12 cellular contexts compared by ENCODE assay signal in genomic region chr6:52306972-52307849, GRCh38. TPM values are rescaled to one million over a fixed set of nuclear protein-coding genes. Genes with fewer than 3 reads are reported as not detected.
A peak's percentile ranks its signal among the peaks of the same experiment; 100 is the strongest.
DNase-seq lines count a peak whose midpoint lies in the region; ATAC-seq and TF ChIP-seq lines count a peak whose summit lies in the region.
"Had no signal": no experiment of that assay in that cellular context is flagged by ENCODE, and none has a peak within 500 bp of the region (broad histone marks: within the 10 kb centered on the region; RNA-seq: fewer than 3 reads in every experiment).

No MANE protein-coding gene starts in this region.

- no peak overlapping the region for H3K4me2 ChIP-seq in osteoblast (ENCODE audit: insufficient read depth, low read length)
- H3K4me2 ChIP-seq: PC-9 had no signal

- H3K4me3 ChIP-seq in H7 (ENCODE audit: insufficient read depth, low read depth, low read length) (peak overlapping the region; percentile 67), osteoblast (ENCODE audit: insufficient read depth, low read length) (no peak overlapping the region), body of pancreas (no peak overlapping the region)
- H3K4me3 ChIP-seq: PC-9 had no signal

- no peak for TF ChIP-seq CTCF in foreskin keratinocyte (conservative IDR thresholded peaks at IDR 0.05)
- TF ChIP-seq CTCF in osteoblast (IDR thresholded peaks at IDR 0.05; ENCODE audit: extremely low read depth, low read depth, low read length), result no peak
- TF ChIP-seq CTCF in body of pancreas (IDR thresholded peaks at IDR 0.05), result no peak

- DNase-seq in H7 (peak; percentile 72), NOMO-1 treated with dmso at 0.1 percent for 144 hours (lab: John Stamatoyannopoulos, UW; ENCODE audit: unreplicated experiment) (peak; percentile 31), foreskin keratinocyte (no peak), osteoblast (ENCODE audit: insufficient read length, low spot score, missing footprints) (peak; percentile 67), NCI-H2196 (lab: John Stamatoyannopoulos, UW; ENCODE audit: unreplicated experiment) (no peak), body of pancreas (no peak), NCI-H2081 treated with DMSO at 0.1 percent for 48 hours (lab: John Stamatoyannopoulos, UW) (no peak)
- DNase-seq: activated CD4-positive, alpha-beta T cell treated with anti-CD3 and anti-CD28 coated beads for 48 hours; EL; testis had no signal

- H3K4me1 ChIP-seq in foreskin keratinocyte (no peaks in the 10 kb centered on the region), osteoblast (ENCODE audit: insufficient read depth, low read length) (peaks cover 9% of the 10 kb centered on the region), body of pancreas (peaks cover 13% of the 10 kb centered on the region)

- no peaks in the 10 kb centered on the region for H4K20me1 ChIP-seq in osteoblast (ENCODE audit: insufficient read depth, low read length)

- TF ChIP-seq POLR2A in body of pancreas (IDR thresholded peaks at IDR 0.05), result no peak

- no peak overlapping the region for H2AFZ ChIP-seq in osteoblast (ENCODE audit: low read length)
- H2AFZ ChIP-seq: PC-9 had no signal

- H3K27me3 ChIP-seq in H7 (ENCODE audit: control insufficient read depth, insufficient read depth, low read length), result peaks cover 7% of the 10 kb centered on the region; the same call in 1 of the 2 replicates
- no peaks in the 10 kb centered on the region for H3K27me3 ChIP-seq in foreskin keratinocyte
- no peaks in the 10 kb centered on the region for H3K27me3 ChIP-seq in osteoblast (ENCODE audit: insufficient read depth, low read length)
- no peaks in the 10 kb centered on the region for H3K27me3 ChIP-seq in body of pancreas
- H3K27me3 ChIP-seq: testis had no signal

- H3K9me3 ChIP-seq in osteoblast (ENCODE audit: low read depth, low read length) (no peaks in the 10 kb centered on the region), body of pancreas (no peaks in the 10 kb centered on the region)
- H3K9me3 ChIP-seq: testis had no signal

- H3K79me2 ChIP-seq in osteoblast (ENCODE audit: insufficient read depth, low read length), result no peaks in the 10 kb centered on the region

- WGBS in body of pancreas, 2 donors, result 65 to 67% methylated on average over 32 of the region's 32 CpGs

- intact Hi-C loops in body of pancreas (cut with DNase I), result no loop called here

- ATAC-seq in foreskin keratinocyte (peak; percentile 11), body of pancreas (no peak), HG02623 (IDR thresholded peaks at IDR 0.05; ENCODE audit: unreplicated experiment) (no peak)

- H3K27ac ChIP-seq in foreskin keratinocyte, result no peak overlapping the region
- H3K27ac ChIP-seq in osteoblast (ENCODE audit: low read depth, low read length), result no peak overlapping the region
- no peak overlapping the region for H3K27ac ChIP-seq in body of pancreas
- H3K27ac ChIP-seq: PC-9 had no signal

- H3K36me3 ChIP-seq in H7 (replicated peaks; ENCODE audit: control insufficient read depth, insufficient read depth, low read length) (no peaks in the 10 kb centered on the region), osteoblast (ENCODE audit: insufficient read depth, low read length) (no peaks in the 10 kb centered on the region), body of pancreas (replicated peaks in 1 of 2; ENCODE audit: insufficient read depth in 1 of 2, low read depth in 2 of 2) (no peaks in the 10 kb centered on the region)

RNA-seq across cellular contexts. Expression of gene MCM3, which starts 22.7 kb away (rescaled TPM):
- 308 and 349 TPM in 2 replicates for total RNA-seq in H7 (2014; rRNA removed; shearing (Covaris generic))
- 125 and 134 TPM in 2 replicates for total RNA-seq in foreskin keratinocyte
- polyA plus RNA-seq in foreskin keratinocyte, result 71.5 and 88.1 TPM in 2 replicates
- 19.2 and 19.4 TPM in 2 replicates for total RNA-seq in osteoblast
- total RNA-seq in body of pancreas, result 10 to 100 TPM; 15.6 to 21.4 TPM

RNA-seq across cellular contexts. Expression of gene PAQR8, which starts 54.7 kb away (rescaled TPM):
- total RNA-seq in H7 (2014; rRNA removed; shearing (Covaris generic)), result 4.6 and 6.7 TPM in 2 replicates
- total RNA-seq in foreskin keratinocyte, result 4.5 and 5.6 TPM in 2 replicates
- 2.4 TPM in 2 replicates for polyA plus RNA-seq in foreskin keratinocyte
- 3.5 and 3.6 TPM in 2 replicates for total RNA-seq in osteoblast
- total RNA-seq in body of pancreas, result 1 to 10 TPM; 4.0 to 4.9 TPM

Comparison
In these comparisons a context has a peak if more than half of its experiments do, and no peak if none do; other contexts are left out.
1. DNase-seq: peak in H7 (single experiment), NOMO-1 treated with dmso at 0.1 percent for 144 hours (single experiment) and osteoblast (single experiment); none in foreskin keratinocyte (0 of 2), NCI-H2196 (single experiment), body of pancreas (0 of 4) and NCI-H2081 treated with DMSO at 0.1 percent for 48 hours (single experiment).